8 cellular contexts compared by ENCODE assay signal in genomic region chr7:108805808-108806397, GRCh38.
A peak's percentile ranks its signal among the peaks of the same experiment; 100 is the strongest.
DNase-seq lines count a peak whose midpoint lies in the region; ATAC-seq, FAIRE-seq and TF ChIP-seq lines count a peak whose summit lies in the region.

No MANE protein-coding gene starts in this region.

- ATAC-seq in GM23338 (peak; percentile 52; the same call in 2 of the 3 replicates), gastroesophageal sphincter (no peak), HG02970 (IDR thresholded peaks at IDR 0.05; ENCODE audit: low FRiP score, unreplicated experiment) (no peak)

- 0 out of 2 replicates have a peak, but pooled peaks cover 10% of the 10 kb centered on the region for H3K9me2 ChIP-seq in GM23338 (ENCODE audit: insufficient read depth)

- H3K27ac ChIP-seq in GM23338 (ENCODE audit: low read depth), result no peak overlapping the region
- H3K27ac ChIP-seq in gastroesophageal sphincter, result no peak overlapping the region

- no peaks in the 10 kb centered on the region for H3K4me1 Mint-ChIP-seq in GM23338

- H2AFZ ChIP-seq in GM23338, result peak overlapping the region; percentile 30; the same call in 1 of the 2 replicates

- no peaks in the 10 kb centered on the region for H3K4me1 ChIP-seq in GM23338 (ENCODE audit: insufficient read depth)
- H3K4me1 ChIP-seq in gastroesophageal sphincter, result no peaks in the 10 kb centered on the region

- WGBS in gastroesophageal sphincter (ENCODE audit: low coverage in 1 of 2), 2 donors, result 54 to 65% methylated on average over 6 of the region's 6 CpGs

- no peaks in the 10 kb centered on the region for H3K79me2 ChIP-seq in GM23338 (replicated peaks; ENCODE audit: insufficient read depth)

- TF ChIP-seq EP300 in gastroesophageal sphincter (IDR thresholded peaks at IDR 0.05), result no peak

- H3K9me3 Mint-ChIP-seq in GM23338, result no peaks in the 10 kb centered on the region

- H4K20me1 ChIP-seq in GM23338 (replicated peaks; ENCODE audit: insufficient read depth), result no peaks in the 10 kb centered on the region

- H3K4me2 ChIP-seq in GM23338, result no peak overlapping the region

- no peaks in the 10 kb centered on the region for H3F3A ChIP-seq in GM23338 (replicated peaks; ENCODE audit: low read depth)

- H3K36me3 ChIP-seq in GM23338 (ENCODE audit: insufficient read depth) (no peaks in the 10 kb centered on the region), gastroesophageal sphincter (no peaks in the 10 kb centered on the region)

- no peaks in the 10 kb centered on the region for H3K27me3 Mint-ChIP-seq in GM23338 (ENCODE audit: insufficient read depth, low read depth, poor library complexity)

- no peak overlapping the region for H3K4me3 ChIP-seq in GM23338
- no peak overlapping the region for H3K4me3 ChIP-seq in foreskin fibroblast (ENCODE audit: low read depth in 1 of 2, low read length in 2 of 2)
- H3K4me3 ChIP-seq in gastroesophageal sphincter, result no peak overlapping the region

- no peak for DNase-seq in D721Med (ENCODE audit: insufficient read length, low spot score)
- peak; percentile 74 for DNase-seq in GM23338 (ENCODE audit: low spot score)
- peak; percentile 7 for DNase-seq in NCI-H82 treated with DMSO at 0.1 percent for 48 hours (lab: John Stamatoyannopoulos, UW; ENCODE audit: unreplicated experiment)
- peak; percentile 6 to 38 for DNase-seq in foreskin fibroblast
- no peak for DNase-seq in activated CD4-positive, CD25-positive, alpha-beta regulatory T cell treated with anti-CD3 and anti-CD28 coated beads, Interleukin-2, amount 50 U/mL, for 72 hours
- DNase-seq in GOT3 (lab: John Stamatoyannopoulos, UW), result no peak

- no peak for TF ChIP-seq POLR2A in gastroesophageal sphincter (IDR thresholded peaks at IDR 0.05)

- H3K27me3 ChIP-seq in GM23338 (ENCODE audit: insufficient read depth), result no peaks in the 10 kb centered on the region
- H3K27me3 ChIP-seq in gastroesophageal sphincter, result no peaks in the 10 kb centered on the region

- TF ChIP-seq CTCF in D721Med (IDR thresholded peaks at IDR 0.05; ENCODE audit: insufficient read depth, missing control alignments) (peak; percentile 64), GM23338 (conservative IDR thresholded peaks at IDR 0.05; ENCODE audit: low read depth in 2 of 2) (peak; percentile 71 to 72), foreskin fibroblast (IDR thresholded peaks at IDR 0.05; ENCODE audit: low read depth, low read length) (peak; percentile 65), gastroesophageal sphincter (IDR thresholded peaks at IDR 0.05) (peak in 2 of 4 experiments; percentile 21)

- no peaks in the 10 kb centered on the region for H3K36me3 Mint-ChIP-seq in GM23338 (ENCODE audit: low read depth)

- H3K27ac Mint-ChIP-seq in GM23338, result no peak overlapping the region

- FAIRE-seq in D721Med (lab: Jason Lieb, UNC), result peak; percentile 53

- no peak overlapping the region for H3K4me3 Mint-ChIP-seq in GM23338

- H3K9me3 ChIP-seq in gastroesophageal sphincter, result no peaks in the 10 kb centered on the region

TF ChIP-seq in GM23338, 12 proteins besides CTCF, POLR2A, EP300 and RAD21:
- TF ChIP-seq NANOG (IDR thresholded peaks at IDR 0.05; ENCODE audit: borderline replicate concordance) (no peak), ETS1 (IDR thresholded peaks at IDR 0.05) (no peak), CREB1 (CRISPR knock-in tag; IDR thresholded peaks at IDR 0.05; ENCODE audit: low read depth) (no peak), ZNF462 (CRISPR knock-in tag; IDR thresholded peaks at IDR 0.05) (no peak), EZH2 (IDR thresholded peaks at IDR 0.05; ENCODE audit: low read depth, unreplicated experiment) (no peak), EZH2phosphoT487 (IDR thresholded peaks at IDR 0.05; ENCODE audit: unreplicated experiment) (no peak), STAT1 (IDR thresholded peaks at IDR 0.05; ENCODE audit: unreplicated experiment) (no peak), ZNF331 (CRISPR knock-in tag; IDR thresholded peaks at IDR 0.05; ENCODE audit: low read depth) (no peak), POLR2AphosphoS5 (IDR thresholded peaks at IDR 0.05; ENCODE audit: low read depth) (no peak), JUNB (IDR thresholded peaks at IDR 0.05; ENCODE audit: unreplicated experiment) (no peak)

Comparison
In these comparisons a context has a peak if more than half of its experiments do, and no peak if none do; other contexts are left out.
1. DNase-seq: peak in GM23338 (single experiment), NCI-H82 treated with DMSO at 0.1 percent for 48 hours (single experiment) and foreskin fibroblast (2 of 2); none in D721Med (single experiment), activated CD4-positive, CD25-positive, alpha-beta regulatory T cell treated with anti-CD3 and anti-CD28 coated beads, Interleukin-2, amount 50 U/mL, for 72 hours (single experiment) and GOT3 (single experiment).